9 cellular contexts compared by ENCODE assay signal in the genomic region with DNA sequence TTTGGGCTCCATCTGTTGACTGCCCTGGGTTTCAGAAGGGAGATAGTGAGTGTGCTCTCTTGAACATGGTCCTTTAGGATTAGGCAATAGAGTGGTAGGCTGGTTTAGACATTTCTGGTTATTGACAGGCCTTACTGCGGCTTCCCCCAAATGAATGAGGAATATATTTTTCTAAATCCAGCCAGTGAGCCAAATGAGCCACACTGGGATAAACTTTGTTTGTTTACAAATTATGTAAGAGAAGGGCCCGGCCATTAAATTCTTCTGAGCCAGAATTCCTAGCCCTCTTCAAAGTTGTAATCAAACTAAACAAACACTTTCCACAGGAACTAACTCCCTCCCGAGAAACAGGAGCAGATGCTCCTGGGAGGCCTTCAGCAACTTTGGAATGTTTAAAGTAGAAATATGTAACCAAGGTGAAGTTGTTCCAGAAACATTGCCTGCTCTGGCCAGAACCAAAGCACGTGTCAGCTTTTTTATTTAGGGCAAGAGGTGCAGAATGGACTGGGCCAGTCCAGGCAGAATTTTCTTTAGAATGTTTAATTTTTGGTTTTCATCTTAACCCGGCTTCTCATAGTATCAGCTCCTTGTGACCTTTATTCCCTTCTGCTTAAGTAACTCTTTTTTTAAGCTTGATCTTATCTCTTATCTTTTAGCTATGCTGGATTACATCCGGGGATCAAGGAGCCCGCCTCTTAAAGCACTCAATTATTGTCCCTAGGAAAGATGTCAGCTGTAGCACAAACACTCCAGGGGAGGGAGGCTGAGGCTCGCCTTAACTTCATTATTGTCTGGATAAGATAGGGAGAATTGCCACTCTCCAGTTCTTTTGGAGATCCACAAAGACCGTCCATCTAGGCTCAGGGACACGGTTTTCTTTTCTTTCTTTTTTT. TPM values are rescaled to one million over a fixed set of nuclear protein-coding genes. Genes with fewer than 3 reads are reported as not detected.
DNase-seq lines count a peak whose midpoint lies in the region; ATAC-seq and TF ChIP-seq lines count a peak whose summit lies in the region.
"Had no signal": no experiment of that assay in that cellular context is flagged by ENCODE, and none has a peak within 500 bp of the region (broad histone marks: within the 10 kb centered on the region; RNA-seq: fewer than 3 reads in every experiment).

No MANE protein-coding gene starts in this region.

- in situ Hi-C loops in gastrocnemius medialis (cut with MboI; ENCODE audit: low sequenced_read_pairs in 4 of 4) = no loop called here

- H3K4me1 ChIP-seq in ascending aorta (peaks cover 14 to 70% of the 10 kb centered on the region in 2 donors), gastrocnemius medialis (peaks cover 33 to 46% of the 10 kb centered on the region in 2 donors)

- TF ChIP-seq POLR2A in gastrocnemius medialis (IDR thresholded peaks at IDR 0.05) = no peak

- H3K4me3 ChIP-seq in ascending aorta = peak overlapping the region in 1 of 2 donors; percentile 12
- no peak overlapping the region for H3K4me3 ChIP-seq in gastrocnemius medialis

- peak; percentile 51 to 62 for ATAC-seq in gastrocnemius medialis
- no peak for ATAC-seq in GM18870 (IDR thresholded peaks at IDR 0.05; ENCODE audit: unreplicated experiment)
- ATAC-seq in GM21723 (IDR thresholded peaks at IDR 0.05; ENCODE audit: unreplicated experiment) = no peak

- H3K36me3 ChIP-seq in ascending aorta = no peaks in the 10 kb centered on the region
- H3K36me3 ChIP-seq in gastrocnemius medialis = no peaks in the 10 kb centered on the region

- intact Hi-C loops in ascending aorta (cut with DNase I) = loop anchor here (2.0 kb wide), 1 partner anchor 27 kb away; no protein-coding TSS in a partner anchor
- intact Hi-C loops in gastrocnemius medialis (cut with DNase I; ENCODE audit: low total_unique reads) = no loop called here

- H3K27me3 ChIP-seq in ascending aorta (no peaks in the 10 kb centered on the region), gastrocnemius medialis (no peaks in the 10 kb centered on the region)

- H3K27ac ChIP-seq in ascending aorta (peak overlapping the region; percentile 75 to 81), gastrocnemius medialis (peak overlapping the region; percentile 32 to 73 (median 61))

- no peaks in the 10 kb centered on the region for H3K9me3 ChIP-seq in ascending aorta
- H3K9me3 ChIP-seq in gastrocnemius medialis = no peaks in the 10 kb centered on the region

- TF ChIP-seq CTCF in ascending aorta (IDR thresholded peaks at IDR 0.05) = no peak
- TF ChIP-seq CTCF in gastrocnemius medialis (IDR thresholded peaks at IDR 0.05 in 4 of 5, conservative IDR thresholded peaks at IDR 0.05 in 1 of 5) = no peak

- DNase-seq in GM04503 (ENCODE audit: low read depth) (peak; percentile 35), ascending aorta (ENCODE audit: low spot score in 2 of 2) (no peak), iris pigment epithelial cell (ENCODE audit: low read depth) (peak; percentile 45), gastrocnemius medialis (no peak), midbrain (lab: John Stamatoyannopoulos, UW) (no peak), NCI-H748 (lab: John Stamatoyannopoulos, UW; ENCODE audit: unreplicated experiment) (no peak)
- DNase-seq: activated CD8-positive, alpha-beta memory T cell treated with anti-CD3 and anti-CD28 coated beads for 24 hours had no signal

RNA-seq across cellular contexts. Expression of a gene that starts 28.7 kb away (rescaled TPM):
- total RNA-seq in ascending aorta (49.1 TPM), gastrocnemius medialis (10 to 100 TPM in 3 of 4 donors, 1 to 10 TPM in 1; 7.8 to 19.1 (median 11.1) TPM)

Comparison
In these comparisons a context has a peak if more than half of its experiments do, and no peak if none do; other contexts are left out.
1. DNase-seq: peak in GM04503 (single experiment) and iris pigment epithelial cell (single experiment); none in ascending aorta (0 of 2), gastrocnemius medialis (0 of 2), midbrain (single experiment) and NCI-H748 (single experiment).
2. ATAC-seq: peak in gastrocnemius medialis (2 of 2); none in GM18870 (single experiment) and GM21723 (single experiment).